1 cellular context compared by ENCODE assay signal in the genomic region with DNA sequence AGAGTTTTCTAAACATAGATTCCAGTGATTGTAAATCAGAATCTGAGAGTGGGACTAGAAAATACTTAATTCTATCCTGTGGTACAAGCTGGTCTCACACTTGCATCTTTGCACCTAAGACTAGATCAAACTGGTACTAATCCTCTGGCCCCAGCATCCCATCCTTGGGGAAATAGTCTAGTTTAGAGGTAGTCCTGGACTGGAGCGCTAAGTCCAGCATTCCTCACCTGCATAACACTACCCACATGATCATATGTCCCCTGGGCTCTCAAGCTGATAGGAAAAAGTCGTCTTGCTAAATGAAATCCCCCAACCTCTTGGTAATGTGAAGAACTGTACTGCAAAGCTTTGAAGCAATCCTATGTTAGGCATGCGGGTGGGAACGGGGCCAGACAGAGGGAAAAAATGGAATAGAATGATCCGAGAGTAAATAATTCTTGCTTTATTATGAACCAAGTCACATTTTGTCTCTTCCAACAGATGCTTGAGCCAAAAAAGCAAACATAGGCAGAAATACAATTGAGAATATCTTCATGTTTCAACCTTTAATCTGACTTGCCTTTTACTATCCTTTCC.
TF ChIP-seq lines count a peak whose summit lies in the region.

No MANE protein-coding gene starts in this region.

TF ChIP-seq in H1, 55 proteins besides CTCF, POLR2A, EP300 and RAD21:
- TF ChIP-seq SP2 (IDR thresholded peaks at IDR 0.05; ENCODE audit: low read length) (no peak), POLR2AphosphoS5 (IDR thresholded peaks at IDR 0.05; ENCODE audit: low read depth, low read length) (peak; percentile 51; the same call in 1 of the 2 replicates)
TF ChIP-seq in H1: peak in this region for 1.
